22 cellular contexts compared by ENCODE assay signal in genomic region chr4:8365951-8366350, GRCh38.
A peak's percentile ranks its signal among the peaks of the same experiment; 100 is the strongest.
DNase-seq lines count a peak whose midpoint lies in the region; ATAC-seq and TF ChIP-seq lines count a peak whose summit lies in the region.
"Had no signal": no experiment of that assay in that cellular context is flagged by ENCODE, and none has a peak within 500 bp of the region (broad histone marks: within the 10 kb centered on the region; RNA-seq: fewer than 3 reads in every experiment).

No MANE protein-coding gene starts in this region.

- no peak overlapping the region for H2BK120ac ChIP-seq in IMR-90 (ENCODE audit: low read depth, low read length)

- no peak overlapping the region for H3K56ac ChIP-seq in IMR-90 (ENCODE audit: extremely low read depth, insufficient read depth, low read length)

- no peak overlapping the region for H3K14ac ChIP-seq in IMR-90 (replicated peaks; ENCODE audit: low read depth, low read length)

- no peaks in the 10 kb centered on the region for H4K20me1 ChIP-seq in IMR-90 (ENCODE audit: insufficient read depth, low read length)

- H4K5ac ChIP-seq in IMR-90 (ENCODE audit: low read depth, low read length): no peak overlapping the region

- H3K4ac ChIP-seq in IMR-90 (ENCODE audit: low read depth, low read length): no peak overlapping the region

- no peak overlapping the region for H3K23ac ChIP-seq in IMR-90 (ENCODE audit: low read depth, low read length)

- H2BK20ac ChIP-seq in IMR-90 (ENCODE audit: low read depth, low read length): no peak overlapping the region

- no peak overlapping the region for H2BK15ac ChIP-seq in IMR-90 (ENCODE audit: low read depth, low read length)

- in situ Hi-C loops in IMR-90 (cut with MboI; ENCODE audit: low sequenced_read_pairs): no loop called here

- H3K27ac ChIP-seq in IMR-90 (ENCODE audit: insufficient read depth, low read length) (no peak overlapping the region), thyroid gland (peak overlapping the region; percentile 6 to 86 (median 73))
- H3K27ac ChIP-seq: BLaER1, GM23248, PC-9 had no signal

- no peak overlapping the region for H2AK9ac ChIP-seq in IMR-90 (replicated peaks; ENCODE audit: low read depth, low read length, poor library complexity)

- TF ChIP-seq POLR2A in IMR-90 (IDR thresholded peaks at IDR 0.05; ENCODE audit: low read depth, low read length): no peak
- TF ChIP-seq POLR2A in thyroid gland (IDR thresholded peaks at IDR 0.05): no peak

- H2AFZ ChIP-seq in IMR-90 (replicated peaks; ENCODE audit: low read length, poor library complexity): peak overlapping the region; percentile 14
- H2AFZ ChIP-seq: GM23248, PC-9 had no signal

- H3K36me3 ChIP-seq in IMR-90 (ENCODE audit: control insufficient read depth, insufficient read depth, low read length) (peaks cover 8% of the 10 kb centered on the region; the same call in 1 of the 2 replicates), mucosa of descending colon (ENCODE audit: low read depth) (no peaks in the 10 kb centered on the region), thyroid gland (no peaks in the 10 kb centered on the region)

- H3K4me3 ChIP-seq in IMR-90 (ENCODE audit: insufficient read depth, low read depth, low read length) (no peak overlapping the region), mucosa of descending colon (no peak overlapping the region), thyroid gland (replicated peaks in 1 of 3) (no peak overlapping the region)
- H3K4me3 ChIP-seq: BLaER1, GM23248, PC-9 had no signal

- H3K27me3 ChIP-seq in IMR-90 (ENCODE audit: control insufficient read depth, insufficient read depth, low read length) (no peaks in the 10 kb centered on the region), thyroid gland (no peaks in the 10 kb centered on the region)
- H3K27me3 ChIP-seq: BLaER1 had no signal

- H3K18ac ChIP-seq in IMR-90 (ENCODE audit: low read depth, low read length): no peak overlapping the region

- BruUV-seq in IMR-90 (replicated peaks; lab: Mats Ljungman, UMichigan): no TSS peak

- no peak overlapping the region for H4K8ac ChIP-seq in IMR-90 (ENCODE audit: low read depth in 2 of 2, low read length in 2 of 2)

- TF ChIP-seq RAD21 in IMR-90 (IDR thresholded peaks at IDR 0.05; ENCODE audit: low read length): no peak

- H3K79me1 ChIP-seq in IMR-90 (ENCODE audit: low read depth in 1 of 2, low read length in 2 of 2): no peaks in the 10 kb centered on the region

- no peaks in the 10 kb centered on the region for H3K9me1 ChIP-seq in IMR-90 (ENCODE audit: insufficient read depth, low read length)

- H3K4me1 ChIP-seq in IMR-90 (ENCODE audit: control insufficient read depth, insufficient read depth, low read length): no peaks in the 10 kb centered on the region
- no peaks in the 10 kb centered on the region for H3K4me1 ChIP-seq in mucosa of descending colon (ENCODE audit: low read depth)
- H3K4me1 ChIP-seq in thyroid gland: peaks cover 60 to 67% of the 10 kb centered on the region in 2 donors

- no peak overlapping the region for H2AK5ac ChIP-seq in IMR-90 (ENCODE audit: low read depth, low read length)

- dilution Hi-C loops in IMR-90 (cut with HindIII; ENCODE audit: low sequenced_read_pairs, unreplicated experiment): no loop called here

- H3K9me3 ChIP-seq in IMR-90 (ENCODE audit: control insufficient read depth, insufficient read depth, low read length): 0 out of 2 replicates have a peak, but pooled peaks cover 1% of the 10 kb centered on the region
- H3K9me3 ChIP-seq in mucosa of descending colon: no peaks in the 10 kb centered on the region
- no peaks in the 10 kb centered on the region for H3K9me3 ChIP-seq in thyroid gland

- intact Hi-C loops in IMR-90 (cut with micrococcal nuclease): no loop called here
- intact Hi-C loops in mucosa of descending colon (cut with DNase I, micrococcal nuclease): no loop called here
- intact Hi-C loops in thyroid gland (cut with DNase I): no loop called here

- CTCF ChIA-PET in IMR-90 (lab: Yijun Ruan, JAX): no interaction called here

- ATAC-seq in IMR-90 (ENCODE audit: low read depth) (no peak), SK-N-SH treated with all-trans-retinoic acid at 6 μM for 48 hours (peak; percentile 14; the same call in 1 of the 3 replicates), mucosa of descending colon (no peak), HG02885 (IDR thresholded peaks at IDR 0.05; ENCODE audit: poor library complexity, unreplicated experiment) (no peak)

- no peak overlapping the region for H3K4me2 ChIP-seq in IMR-90 (ENCODE audit: low read depth, low read length)
- H3K4me2 ChIP-seq: BLaER1, PC-9 had no signal

- no peak for DNase-seq in IMR-90
- peak in 2 of 3 donors; percentile 7 to 10 for DNase-seq in mucosa of descending colon
- DNase-seq in thyroid gland: peak; percentile 29 to 35
- no peak for DNase-seq in mucosa of gallbladder (ENCODE audit: low spot score)
- DNase-seq in NCI-H748 (lab: John Stamatoyannopoulos, UW; ENCODE audit: unreplicated experiment): no peak
- DNase-seq: CD4-positive, alpha-beta memory T cell; DND-41; GM23248; H9; HFFc6; KG1; NCI-H1092 treated with DMSO at 0.1 percent for 48 hours; NCI-H1436 treated with DMSO at 0.1 percent for 48 hours; NCI-H1930; NCI-H2227 treated with DMSO at 0.1 percent for 48 hours; NCI-H510A; NCI-H748 treated with DMSO at 0.1 percent for 48 hours; PC-9; RPMI8226 had no signal

- no peak overlapping the region for H4K91ac ChIP-seq in IMR-90 (ENCODE audit: insufficient read depth, low read depth, low read length)

- no peak overlapping the region for H2BK5ac ChIP-seq in IMR-90 (ENCODE audit: low read depth, low read length, poor library complexity, severe bottlenecking)

- no peak overlapping the region for H3K9ac ChIP-seq in IMR-90 (ENCODE audit: low read depth, low read length)
- H3K9ac ChIP-seq: BLaER1, GM23248 had no signal

- POLR2A ChIA-PET in IMR-90 (lab: Charles Lee; ENCODE audit: unreplicated experiment): no interaction called here

- TF ChIP-seq CTCF in IMR-90 (conservative IDR thresholded peaks at IDR 0.05; ENCODE audit: low read depth, low read length) (no peak), mucosa of descending colon (IDR thresholded peaks at IDR 0.05) (no peak), thyroid gland (IDR thresholded peaks at IDR 0.05) (no peak)

- 100% methylated on average over 1 of the region's 11 CpGs; no CpG with 5 or more reads in 1 of the 2 experiments for WGBS in IMR-90 (ENCODE audit: extremely low coverage in 2 of 2, insufficient read length in 1 of 2), 2 experiments
- WGBS in thyroid gland, 2 donors: 83 to 89% methylated on average over 9 to 11 of the region's 11 CpGs

TF ChIP-seq in IMR-90, 13 proteins besides CTCF, POLR2A, EP300 and RAD21 (continues in another document):
- TF ChIP-seq USF2 (IDR thresholded peaks at IDR 0.05; ENCODE audit: low read depth, low read length): no peak
- TF ChIP-seq FOS (IDR thresholded peaks at IDR 0.05; ENCODE audit: low read depth, low read length): no peak
- no peak for TF ChIP-seq SMC3 (IDR thresholded peaks at IDR 0.05; ENCODE audit: low read depth, low read length)
- no peak for TF ChIP-seq MAZ (IDR thresholded peaks at IDR 0.05; ENCODE audit: borderline replicate concordance, low read depth, low read length)
- no peak for TF ChIP-seq MXI1 (IDR thresholded peaks at IDR 0.05; ENCODE audit: borderline replicate concordance, low read depth, low read length)
- TF ChIP-seq, protein P1, sequence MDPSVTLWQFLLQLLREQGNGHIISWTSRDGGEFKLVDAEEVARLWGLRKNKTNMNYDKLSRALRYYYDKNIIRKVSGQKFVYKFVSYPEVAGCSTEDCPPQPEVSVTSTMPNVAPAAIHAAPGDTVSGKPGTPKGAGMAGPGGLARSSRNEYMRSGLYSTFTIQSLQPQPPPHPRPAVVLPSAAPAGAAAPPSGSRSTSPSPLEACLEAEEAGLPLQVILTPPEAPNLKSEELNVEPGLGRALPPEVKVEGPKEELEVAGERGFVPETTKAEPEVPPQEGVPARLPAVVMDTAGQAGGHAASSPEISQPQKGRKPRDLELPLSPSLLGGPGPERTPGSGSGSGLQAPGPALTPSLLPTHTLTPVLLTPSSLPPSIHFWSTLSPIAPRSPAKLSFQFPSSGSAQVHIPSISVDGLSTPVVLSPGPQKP (IDR thresholded peaks at IDR 0.05; ENCODE audit: borderline replicate concordance, low read depth, low read length): no peak
- no peak for TF ChIP-seq RFX5 (IDR thresholded peaks at IDR 0.05; ENCODE audit: low read depth, low read length)

TF ChIP-seq in SK-N-SH treated with all-trans-retinoic acid at 6 μM for 48 hours, 23 proteins besides CTCF, POLR2A, EP300 and RAD21:
- TF ChIP-seq ARNTL (CRISPR knock-in tag; IDR thresholded peaks at IDR 0.05; ENCODE audit: borderline replicate concordance, low read depth): no peak
- no peak for TF ChIP-seq SNAI2 (CRISPR knock-in tag; IDR thresholded peaks at IDR 0.05)
- TF ChIP-seq TSHZ2 (CRISPR knock-in tag; IDR thresholded peaks at IDR 0.05): no peak
- TF ChIP-seq ZNF70 (CRISPR knock-in tag; IDR thresholded peaks at IDR 0.05): no peak
- no peak for TF ChIP-seq TCF4 (CRISPR knock-in tag; IDR thresholded peaks at IDR 0.05; ENCODE audit: borderline replicate concordance)
- TF ChIP-seq PPARA (CRISPR knock-in tag; IDR thresholded peaks at IDR 0.05; ENCODE audit: borderline replicate concordance): no peak
- no peak for TF ChIP-seq ISL1 (CRISPR knock-in tag; IDR thresholded peaks at IDR 0.05)
- TF ChIP-seq GLIS3 (CRISPR knock-in tag; IDR thresholded peaks at IDR 0.05): no peak

Comparison
In these comparisons a context has a peak if more than half of its experiments do, and no peak if none do; other contexts are left out.
1. DNase-seq: peak in mucosa of descending colon (2 of 3) and thyroid gland (2 of 2); none in IMR-90 (single experiment), mucosa of gallbladder (single experiment) and NCI-H748 (single experiment).